Comparison of ENCODE assay signal across 7 cellular contexts in the genomic region with DNA sequence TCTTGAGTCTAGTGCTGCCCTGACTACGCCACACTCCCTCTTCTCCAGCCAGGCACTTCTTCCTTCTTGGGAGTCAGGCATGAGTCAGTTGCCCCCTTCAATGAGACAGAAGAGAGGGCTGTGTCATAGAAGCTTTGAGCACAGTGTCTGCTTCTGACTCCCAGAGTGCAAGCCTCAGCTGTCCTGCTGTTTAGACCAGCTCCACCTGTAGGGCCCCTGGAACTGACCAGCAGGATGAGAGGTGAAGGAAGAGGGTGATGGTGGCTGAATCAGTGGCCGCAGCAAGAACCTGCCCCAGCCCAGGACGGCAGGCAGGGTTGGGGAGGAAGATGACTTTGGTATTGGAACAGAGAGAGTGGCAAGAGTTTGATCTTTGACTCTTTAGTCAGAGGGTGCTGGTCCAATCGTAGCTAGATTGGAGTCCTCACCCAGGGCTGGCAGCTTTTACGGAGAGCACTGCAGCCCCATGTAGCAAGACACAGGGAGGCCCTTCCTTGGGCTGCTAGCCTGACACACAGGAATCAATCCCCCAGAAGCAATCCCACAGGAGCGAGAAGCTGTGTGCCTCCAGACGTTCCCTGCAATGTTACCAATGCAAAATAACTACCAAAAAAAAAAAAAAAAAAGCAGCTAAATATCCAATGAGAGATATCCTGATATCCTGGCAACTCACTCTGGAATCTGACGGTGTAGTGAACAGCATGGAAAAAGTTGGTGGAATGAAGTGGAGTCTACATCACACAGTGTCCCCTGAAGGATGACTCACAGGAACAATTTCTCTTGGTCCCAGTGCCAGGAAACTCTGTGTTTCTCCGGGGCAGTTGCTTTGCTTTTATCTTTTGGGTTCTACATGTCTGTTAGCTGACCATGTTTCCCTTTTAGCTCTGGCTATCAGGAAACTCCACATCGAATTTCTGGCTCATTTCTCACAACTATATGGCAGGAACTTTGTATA. TPM values are rescaled to one million over a fixed set of nuclear protein-coding genes. Genes with fewer than 3 reads are reported as not detected.
DNase-seq lines count a peak whose midpoint lies in the region; ATAC-seq and TF ChIP-seq lines count a peak whose summit lies in the region.
"Had no signal": no experiment of that assay in that cellular context is flagged by ENCODE, and none has a peak within 500 bp of the region (broad histone marks: within the 10 kb centered on the region; RNA-seq: fewer than 3 reads in every experiment).

No MANE protein-coding gene starts in this region.

- intact Hi-C loops in heart left ventricle (cut with DNase I), result loop anchor here in 2 of 10 donors (1.0 to 2.0 kb wide), 2 partner anchors 11 to 22 kb away; no protein-coding TSS in a partner anchor

- H3K4me1 ChIP-seq in heart left ventricle (peaks cover 0 to 64% (median 23%) of the 10 kb centered on the region in 12 donors), tibial nerve (peaks cover 0 to 24% (median 6%) of the 10 kb centered on the region in 4 donors)

- no peaks in the 10 kb centered on the region for H3K9me3 Mint-ChIP-seq in naive thymus-derived CD8-positive, alpha-beta T cell

- no peak for TF ChIP-seq CTCF in RWPE1 (conservative IDR thresholded peaks at IDR 0.05; ENCODE audit: low read depth)
- TF ChIP-seq CTCF in heart left ventricle (IDR thresholded peaks at IDR 0.05), result no peak
- no peak for TF ChIP-seq CTCF in tibial nerve (IDR thresholded peaks at IDR 0.05)

- no peaks in the 10 kb centered on the region for H3K9me3 ChIP-seq in heart left ventricle
- H3K9me3 ChIP-seq in tibial nerve, result no peaks in the 10 kb centered on the region

- no peaks in the 10 kb centered on the region for H3K27me3 Mint-ChIP-seq in naive thymus-derived CD8-positive, alpha-beta T cell

- H3K4me3 Mint-ChIP-seq in naive thymus-derived CD8-positive, alpha-beta T cell, result no peak overlapping the region

- DNase-seq in RWPE1 (ENCODE audit: low spot score) (peak; percentile 36), heart left ventricle (peak in 3 of 5 donors; percentile 64 to 79 (median 69)), tibial nerve (ENCODE audit: low spot score in 2 of 2) (peak in 1 of 2 donors; percentile 73), globus pallidus (ENCODE audit: low spot score) (no peak)
- no peak for DNase-seq in naive thymus-derived CD8-positive, alpha-beta T cell
- no peak for DNase-seq in activated naive CD4-positive, alpha-beta T cell (lab: John Stamatoyannopoulos, UW)

- peaks cover 0 to 2% (median 0%) of the 10 kb centered on the region in 4 donors for H3K4me1 Mint-ChIP-seq in naive thymus-derived CD8-positive, alpha-beta T cell

- WGBS in heart left ventricle, 4 donors, result 25 to 37% (median 30%) methylated on average over 10 of the region's 10 CpGs
- WGBS in tibial nerve, 2 donors, result 52 to 53% methylated on average over 10 of the region's 10 CpGs

- H3K27ac Mint-ChIP-seq in naive thymus-derived CD8-positive, alpha-beta T cell, result peak overlapping the region in 3 of 10 donors; percentile 1 to 20 (median 17)

- peak; percentile 92 to 96 (median 93) for ATAC-seq in heart left ventricle
- no peak for ATAC-seq in naive thymus-derived CD8-positive, alpha-beta T cell

- H3K27me3 ChIP-seq in heart left ventricle, result no peaks in the 10 kb centered on the region
- H3K27me3 ChIP-seq in tibial nerve, result no peaks in the 10 kb centered on the region

- POLR2A ChIA-PET in RWPE1 (lab: Yijun Ruan, JAX; ENCODE audit: low non-redundant PET), result interaction anchor here (0.6 kb wide), 1 partner anchor 99 kb away, joined by 3 read pairs; no protein-coding TSS in a partner anchor
- POLR2A ChIA-PET in naive thymus-derived CD8-positive, alpha-beta T cell (lab: Charles Lee), result interaction anchor here (0.6 to 0.7 kb wide), 2 partner anchors 11 to 204 kb away, joined by 4 to 5 read pairs; no protein-coding TSS in a partner anchor

- TF ChIP-seq POLR2A in heart left ventricle (IDR thresholded peaks at IDR 0.05) (peak in 1 of 2 donors; percentile 60), tibial nerve (IDR thresholded peaks at IDR 0.05) (no peak)

- peak overlapping the region; percentile 80 for H3K27ac ChIP-seq in RWPE1
- peak overlapping the region; percentile 81 to 99 (median 92) for H3K27ac ChIP-seq in heart left ventricle
- H3K27ac ChIP-seq in tibial nerve, result peak overlapping the region; percentile 40 to 86 (median 78)

- no peaks in the 10 kb centered on the region for H3K36me3 Mint-ChIP-seq in naive thymus-derived CD8-positive, alpha-beta T cell

- CTCF ChIA-PET in RWPE1 (lab: Yijun Ruan, JAX), result interaction anchor here (0.6 to 1.3 kb wide), 5 partner anchors 12 to 146 kb away, joined by 3 to 6 read pairs (median 3); a partner anchor contains a TSS

- H3K36me3 ChIP-seq in heart left ventricle (no peaks in the 10 kb centered on the region), tibial nerve (no peaks in the 10 kb centered on the region)

- H3K4me3 ChIP-seq in heart left ventricle (no peak overlapping the region), tibial nerve (no peak overlapping the region)

- TF ChIP-seq EP300 in tibial nerve (IDR thresholded peaks at IDR 0.05), result peak; percentile 24 to 85

RNA-seq across cellular contexts. Expression of a gene that starts 6.9 kb away (rescaled TPM):
- total RNA-seq in heart left ventricle (1 to 10 TPM in 2 of 9 donors, under 1 TPM in 7; 0.24 to 2.1 (median 0.58) TPM), tibial nerve (1 to 10 TPM; 1.1 to 1.7 (median 1.2) TPM)
- 1 to 10 TPM; 1.3 to 1.8 TPM for polyA plus RNA-seq in heart left ventricle
- total RNA-seq in naive thymus-derived CD8-positive, alpha-beta T cell, result not detected
- polyA plus RNA-seq in naive thymus-derived CD8-positive, alpha-beta T cell, result not detected
- total RNA-seq: T-helper 2 cell treated with Interferon-gamma antibody and Interleukin-4, amounts not matched to agents 100 ng/mL and 5 ng/mL, for 36 hours had no signal

RNA-seq across cellular contexts. Expression of a gene that starts 12.2 kb away (rescaled TPM):
- 10 to 100 TPM in 8 of 9 donors, 1 to 10 TPM in 1; 7.5 to 82.6 (median 19.2) TPM for total RNA-seq in heart left ventricle
- polyA plus RNA-seq in heart left ventricle, result 10 to 100 TPM; 35.2 to 73.4 TPM
- 10 to 100 TPM in 3 of 4 donors, 1 to 10 TPM in 1; 3.6 to 31.6 (median 25.3) TPM for total RNA-seq in tibial nerve
- not detected for total RNA-seq in naive thymus-derived CD8-positive, alpha-beta T cell
- polyA plus RNA-seq in naive thymus-derived CD8-positive, alpha-beta T cell, result not detected
- total RNA-seq: T-helper 2 cell treated with Interferon-gamma antibody and Interleukin-4, amounts not matched to agents 100 ng/mL and 5 ng/mL, for 36 hours had no signal

RNA-seq across cellular contexts. Expression of a gene that starts 23.8 kb away (rescaled TPM):
- total RNA-seq in heart left ventricle, result 1,000 to 10,000 TPM in 1 of 9 donors, 100 to 1,000 TPM in 6, 10 to 100 TPM in 2; 56.7 to 2,367 (median 517) TPM
- polyA plus RNA-seq in heart left ventricle, result 100 to 1,000 TPM; 450 to 857 TPM
- 1 to 10 TPM in 1 of 4 donors, under 1 TPM in 1, not detected in 2; 0.22 to 1.0 TPM for total RNA-seq in tibial nerve
- total RNA-seq in naive thymus-derived CD8-positive, alpha-beta T cell, result not detected
- not detected for polyA plus RNA-seq in naive thymus-derived CD8-positive, alpha-beta T cell

RNA-seq across cellular contexts. Expression of a gene that starts 36.9 kb away (rescaled TPM):
- total RNA-seq in heart left ventricle (10 to 100 TPM in 6 of 9 donors, 1 to 10 TPM in 3; 7.2 to 21.0 (median 10.8) TPM), tibial nerve (1 to 10 TPM; 3.7 to 8.2 (median 7.1) TPM)
- polyA plus RNA-seq in heart left ventricle, result 10 to 100 TPM; 16.1 to 31.7 TPM
- total RNA-seq in naive thymus-derived CD8-positive, alpha-beta T cell, result 1 to 10 TPM; 1.6 to 3.1 TPM
- 1 to 10 TPM; 1.9 to 6.2 (median 4.6) TPM for polyA plus RNA-seq in naive thymus-derived CD8-positive, alpha-beta T cell

RNA-seq across cellular contexts. Expression of a gene that starts 44.1 kb away (rescaled TPM):
- total RNA-seq in heart left ventricle, result 10 to 100 TPM; 10.4 to 24.2 (median 17.3) TPM
- 10 to 100 TPM in 1 of 2 donors, 1 to 10 TPM in 1; 5.6 to 36.8 TPM for polyA plus RNA-seq in heart left ventricle
- 10 to 100 TPM; 17.0 to 29.1 (median 21.0) TPM for total RNA-seq in tibial nerve
- 1 to 10 TPM; 8.8 to 9.4 TPM for total RNA-seq in naive thymus-derived CD8-positive, alpha-beta T cell
- polyA plus RNA-seq in naive thymus-derived CD8-positive, alpha-beta T cell, result 1 to 10 TPM; 6.5 to 8.9 (median 8.3) TPM

Comparison
In these comparisons a context has a peak if more than half of its experiments do, and no peak if none do; other contexts are left out.
1. DNase-seq: peak in RWPE1 (single experiment) and heart left ventricle (3 of 5); none in naive thymus-derived CD8-positive, alpha-beta T cell (0 of 10), globus pallidus (single experiment) and activated naive CD4-positive, alpha-beta T cell (0 of 4).
2. ATAC-seq: peak in heart left ventricle (4 of 4); none in naive thymus-derived CD8-positive, alpha-beta T cell (0 of 2).
3. RNA of a gene that starts 12.2 kb away (total RNA-seq): 3.6 to 31.6 TPM in tibial nerve and 7.5 to 82.6 TPM in heart left ventricle; not detected in naive thymus-derived CD8-positive, alpha-beta T cell; every median in the first group is over 4 times any median in the second.
4. RNA of a gene that starts 23.8 kb away (total RNA-seq): 56.7 to 2,367 TPM in heart left ventricle; 0.22 to 1.0 TPM in tibial nerve and not detected in naive thymus-derived CD8-positive, alpha-beta T cell; every median in the first group is over 10 times any median in the second.
5. Peak in every context shown above with its lines, with median percentiles within 50 percentile points of each other: H3K27ac ChIP-seq.